ENCODE assay signal across 20 cellular contexts in genomic region chr2:196742685-196743084, GRCh38.
"Had no signal": no experiment of that assay in that cellular context is flagged by ENCODE, and none has a peak within 500 bp of the region (broad histone marks: within the 10 kb centered on the region; RNA-seq: fewer than 3 reads in every experiment).

No MANE protein-coding gene starts in this region.

- H3K4me1 ChIP-seq: body of pancreas, prostate gland, right atrium auricular region, suprapubic skin, transverse colon, vagina had no signal

- H3K4me3 Mint-ChIP-seq: activated naive CD8-positive, alpha-beta T cell treated with anti-CD3 and anti-CD28 coated beads for 36 hours; activated T-helper 17 cell treated with anti-CD3 and anti-CD28 coated beads, Interleukin-2, amount 50 U/mL, for 72 hours; stimulated activated naive CD8-positive, alpha-beta T cell treated with anti-CD3 and anti-CD28 coated beads, Interleukin-15, amount 100 ng/mL, for 72 hours had no signal

- ATAC-seq: activated T-helper 17 cell treated with anti-CD3 and anti-CD28 coated beads, Interleukin-2, amount 50 U/mL, for 72 hours; body of pancreas; stimulated activated naive CD8-positive, alpha-beta T cell treated with anti-CD3 and anti-CD28 coated beads, Interleukin-15, amount 100 ng/mL, for 72 hours had no signal

- H3K27me3 Mint-ChIP-seq: activated naive CD8-positive, alpha-beta T cell treated with anti-CD3 and anti-CD28 coated beads for 36 hours; stimulated activated naive CD8-positive, alpha-beta T cell treated with anti-CD3 and anti-CD28 coated beads, Interleukin-15, amount 100 ng/mL, for 72 hours had no signal

- H3K27ac ChIP-seq: body of pancreas, prostate gland, right atrium auricular region, suprapubic skin, transverse colon, vagina, VCaP had no signal

- H3K36me3 ChIP-seq: prostate gland, right atrium auricular region, suprapubic skin, transverse colon, vagina had no signal

- H3K27ac Mint-ChIP-seq: activated naive CD8-positive, alpha-beta T cell treated with anti-CD3 and anti-CD28 coated beads for 36 hours; activated T-helper 17 cell treated with anti-CD3 and anti-CD28 coated beads, Interleukin-2, amount 50 U/mL, for 72 hours; stimulated activated naive CD8-positive, alpha-beta T cell treated with anti-CD3 and anti-CD28 coated beads, Interleukin-15, amount 100 ng/mL, for 72 hours had no signal

- H3K27me3 ChIP-seq: body of pancreas, right atrium auricular region, suprapubic skin, transverse colon, vagina had no signal

- DNase-seq: activated CD4-positive, alpha-beta T cell treated with anti-CD3 and anti-CD28 coated beads, Interleukin-2, amount 50 U/mL, for 48 hours; activated naive CD4-positive, alpha-beta T cell; activated naive CD8-positive, alpha-beta T cell treated with anti-CD3 and anti-CD28 coated beads for 36 hours; activated T-cell treated with anti-CD3 and anti-CD28 coated beads for 4 hours; amniotic stem cell; body of pancreas; dermis blood vessel endothelial cell; effector memory CD4-positive, alpha-beta T cell; small intestine; stimulated activated CD4-positive, alpha-beta T cell treated with anti-CD3 and anti-CD28 coated beads, Interleukin-15, amount 100 ng/mL, for 24 hours; stimulated activated CD4-positive, alpha-beta T cell treated with anti-CD3 and anti-CD28 coated beads, Interleukin-2, amount 100 ng/mL, for 48 hours; stimulated activated naive CD8-positive, alpha-beta T cell treated with anti-CD3 and anti-CD28 coated beads, Interleukin-15, amount 100 ng/mL, for 72 hours; T-helper 1 cell; transverse colon had no signal

- H3K4me3 ChIP-seq: body of pancreas, prostate gland, right atrium auricular region, suprapubic skin, transverse colon, vagina had no signal

- H3K4me1 Mint-ChIP-seq: activated naive CD8-positive, alpha-beta T cell treated with anti-CD3 and anti-CD28 coated beads for 36 hours; activated T-helper 17 cell treated with anti-CD3 and anti-CD28 coated beads, Interleukin-2, amount 50 U/mL, for 72 hours; stimulated activated naive CD8-positive, alpha-beta T cell treated with anti-CD3 and anti-CD28 coated beads, Interleukin-15, amount 100 ng/mL, for 72 hours had no signal

- H3K9me3 ChIP-seq: body of pancreas, prostate gland, suprapubic skin, vagina had no signal
